23 cellular contexts compared by ENCODE assay signal in the genomic region with DNA sequence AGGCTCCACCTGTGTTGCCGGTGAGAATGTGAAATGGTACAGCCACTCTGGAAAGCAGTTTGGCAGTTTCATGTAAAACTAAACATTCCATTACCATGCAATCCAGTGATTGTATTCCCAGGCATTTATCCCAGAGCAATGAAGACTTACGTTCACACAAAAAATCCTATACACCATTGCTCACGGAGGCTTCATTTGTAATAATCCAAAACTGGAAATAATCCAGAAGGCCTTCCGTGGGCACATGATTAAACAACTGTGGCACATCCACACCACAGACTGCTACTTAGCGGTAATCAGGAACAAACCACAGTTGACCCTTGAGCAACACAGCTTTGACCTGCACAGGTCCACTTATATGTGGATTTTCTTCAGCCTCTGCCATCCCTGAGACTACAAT.
A peak's percentile ranks its signal among the peaks of the same experiment; 100 is the strongest.
DNase-seq lines count a peak whose midpoint lies in the region; ATAC-seq lines count a peak whose summit lies in the region.
"Had no signal": no experiment of that assay in that cellular context is flagged by ENCODE, and none has a peak within 500 bp of the region (broad histone marks: within the 10 kb centered on the region; RNA-seq: fewer than 3 reads in every experiment).

No MANE protein-coding gene starts in this region.

- no peak overlapping the region for H4K8ac ChIP-seq in mesenchymal stem cell (ENCODE audit: low read length)

- H2BK15ac ChIP-seq in mesenchymal stem cell (ENCODE audit: low read depth, poor library complexity, severe bottlenecking), result no peak overlapping the region

- no peak overlapping the region for H2BK12ac ChIP-seq in mesenchymal stem cell (ENCODE audit: low read length in 2 of 2)

- DNase-seq in H4 (ENCODE audit: low spot score), result peak; percentile 3
- peak; percentile 30 for DNase-seq in MV-4-11 (lab: John Stamatoyannopoulos, UW)
- DNase-seq in mesenchymal stem cell, result peak; percentile 26
- no peak for DNase-seq in NCI-H774 (lab: John Stamatoyannopoulos, UW)
- DNase-seq in effector memory CD8-positive, alpha-beta T cell, result no peak
- DNase-seq in KG1 (lab: John Stamatoyannopoulos, UW), result no peak
- DNase-seq: 8988T; ACHN; AML-193; BE2C; CD4-positive, alpha-beta T cell; CD8-positive, alpha-beta memory T cell; DMS 273 treated with DMSO at 0.1 percent for 48 hours; DMS79; EL; GDM1; HFFc6 had no signal

- no peak for ATAC-seq in effector memory CD8-positive, alpha-beta T cell (replicated peaks)
- ATAC-seq: A549, GM12878, GM23338 had no signal

- H2AFZ ChIP-seq in mesenchymal stem cell (ENCODE audit: low read depth, low read length), result no peak overlapping the region
- H2AFZ ChIP-seq: GM23338 had no signal

- H3K9me3 Mint-ChIP-seq in effector memory CD8-positive, alpha-beta T cell, result peaks cover 0 to 6% of the 10 kb centered on the region in 2 donors
- H3K9me3 Mint-ChIP-seq: CD4-positive, alpha-beta T cell; CD8-positive, alpha-beta memory T cell; GM23338; HFFc6 had no signal

- no peak overlapping the region for H3K4me2 ChIP-seq in mesenchymal stem cell (ENCODE audit: low read length, poor library complexity, severe bottlenecking)
- H3K4me2 ChIP-seq: A549, GM23338 had no signal

- no peak overlapping the region for H3K14ac ChIP-seq in mesenchymal stem cell (ENCODE audit: low read length in 2 of 2)

- WGBS in mesenchymal stem cell, result 82% methylated on average over 5 of the region's 5 CpGs

- H2BK120ac ChIP-seq in mesenchymal stem cell (ENCODE audit: low read depth, low read length), result no peak overlapping the region

- no peaks in the 10 kb centered on the region for H3K36me3 Mint-ChIP-seq in effector memory CD8-positive, alpha-beta T cell (ENCODE audit: insufficient read depth)
- H3K36me3 Mint-ChIP-seq: CD14-positive monocyte; CD8-positive, alpha-beta memory T cell had no signal

- H3K27ac ChIP-seq in mesenchymal stem cell (ENCODE audit: low read length, poor library complexity, severe bottlenecking), result no peak overlapping the region
- H3K27ac ChIP-seq: A549; BLaER1 treated with 17β-estradiol and CSF1 and Interleukin-3, amounts not matched to agents 10 nM and 100 nM had no signal

- H3K4ac ChIP-seq in mesenchymal stem cell (ENCODE audit: low read depth in 1 of 2, low read length in 2 of 2), result no peak overlapping the region

- H3K9ac ChIP-seq in mesenchymal stem cell (ENCODE audit: low read length), result no peak overlapping the region
- H3K9ac ChIP-seq: BLaER1 treated with 17β-estradiol and CSF1 and Interleukin-3, amounts not matched to agents 10 nM and 100 nM had no signal

- H4K91ac ChIP-seq in mesenchymal stem cell (ENCODE audit: low read length), result no peak overlapping the region

- no peaks in the 10 kb centered on the region for H3K4me1 ChIP-seq in mesenchymal stem cell (ENCODE audit: control insufficient read depth, insufficient read depth, low read depth, low read length)
- H3K4me1 ChIP-seq: A549, HAP-1 had no signal

- no peaks in the 10 kb centered on the region for H3K4me1 Mint-ChIP-seq in effector memory CD8-positive, alpha-beta T cell (ENCODE audit: low read depth in 2 of 2)
- H3K4me1 Mint-ChIP-seq: CD8-positive, alpha-beta memory T cell had no signal

- no peak overlapping the region for H3K4me3 Mint-ChIP-seq in effector memory CD8-positive, alpha-beta T cell
- H3K4me3 Mint-ChIP-seq: CD14-positive monocyte; CD4-positive, alpha-beta T cell; CD8-positive, alpha-beta memory T cell; GM23338; HFFc6 had no signal

- H3K27me3 ChIP-seq in mesenchymal stem cell (ENCODE audit: control insufficient read depth in 1 of 2, insufficient read depth in 1 of 2, low read length in 2 of 2), result no peaks in the 10 kb centered on the region
- H3K27me3 ChIP-seq: BLaER1 treated with 17β-estradiol and CSF1 and Interleukin-3, amounts not matched to agents 10 nM and 100 nM had no signal

- no peaks in the 10 kb centered on the region for H3K79me1 ChIP-seq in mesenchymal stem cell (replicated peaks; ENCODE audit: low read length, poor library complexity, severe bottlenecking)

- H3K27ac Mint-ChIP-seq in effector memory CD8-positive, alpha-beta T cell, result no peak overlapping the region
- H3K27ac Mint-ChIP-seq: CD14-positive monocyte; CD4-positive, alpha-beta T cell; CD8-positive, alpha-beta memory T cell; GM23338; HFFc6 had no signal

- no peak overlapping the region for H2AK5ac ChIP-seq in mesenchymal stem cell (ENCODE audit: low read length, severe bottlenecking)

- no peak overlapping the region for H3K18ac ChIP-seq in mesenchymal stem cell (ENCODE audit: low read depth in 1 of 2, low read length in 2 of 2)

- no peak overlapping the region for H3K4me3 ChIP-seq in mesenchymal stem cell (ENCODE audit: insufficient read depth in 1 of 2, low read depth in 1 of 2, low read length in 2 of 2)
- H3K4me3 ChIP-seq: A549; BLaER1 treated with 17β-estradiol and CSF1 and Interleukin-3, amounts not matched to agents 10 nM and 100 nM; GM12878; GM23338; HAP-1 had no signal

- H3K27me3 Mint-ChIP-seq in effector memory CD8-positive, alpha-beta T cell, result peaks cover 0 to 8% of the 10 kb centered on the region in 2 donors

- H3K23ac ChIP-seq in mesenchymal stem cell (ENCODE audit: low read length in 2 of 2), result no peak overlapping the region

- no peaks in the 10 kb centered on the region for H3K36me3 ChIP-seq in mesenchymal stem cell (ENCODE audit: control insufficient read depth in 1 of 2, insufficient read depth in 2 of 2, low read depth in 1 of 2, low read length in 2 of 2)
- H3K36me3 ChIP-seq: BE2C; BLaER1 treated with 17β-estradiol and CSF1 and Interleukin-3, amounts not matched to agents 10 nM and 100 nM; HAP-1 had no signal

- H2BK5ac ChIP-seq in mesenchymal stem cell (ENCODE audit: low read depth, low read length, poor library complexity, severe bottlenecking), result no peak overlapping the region

- no peaks in the 10 kb centered on the region for H3K9me3 ChIP-seq in mesenchymal stem cell (ENCODE audit: control insufficient read depth, low read length)
- H3K9me3 ChIP-seq: A549; BE2C; BLaER1 treated with 17β-estradiol and CSF1 and Interleukin-3, amounts not matched to agents 10 nM and 100 nM; HAP-1 had no signal

Comparison
In these comparisons a context has a peak if more than half of its experiments do, and no peak if none do; other contexts are left out.
1. DNase-seq: peak in H4 (single experiment), MV-4-11 (single experiment) and mesenchymal stem cell (single experiment); none in NCI-H774 (single experiment), effector memory CD8-positive, alpha-beta T cell (0 of 3) and KG1 (single experiment).